Comparison of ENCODE assay signal across 9 cellular contexts in the genomic region with DNA sequence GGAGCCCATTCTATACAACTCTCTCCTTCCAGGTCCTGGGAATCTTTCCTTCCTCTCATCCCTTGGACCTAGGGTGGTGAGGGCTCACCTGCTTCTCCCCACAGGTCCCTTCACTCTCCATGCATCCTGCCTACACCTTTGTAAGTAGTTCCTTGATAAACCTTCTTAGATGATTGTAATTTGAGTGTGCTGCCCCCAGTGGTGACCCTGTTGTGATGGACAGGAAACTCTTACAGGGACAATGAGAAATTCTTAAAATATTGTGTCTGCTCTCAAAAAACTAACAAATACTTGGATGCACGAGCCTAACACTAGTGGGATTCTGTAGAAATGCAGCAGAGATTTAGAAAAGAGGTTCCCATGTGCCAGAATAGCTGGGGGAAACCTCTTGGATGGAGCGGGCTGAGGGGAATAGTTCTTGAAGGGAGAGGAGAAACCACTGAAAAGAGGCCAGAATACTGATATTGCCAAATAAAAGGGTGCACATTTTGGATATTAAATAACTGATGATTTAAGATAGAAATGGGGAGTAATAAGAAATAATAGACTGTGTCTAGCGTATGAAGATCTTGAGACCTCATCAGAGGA. TPM values are rescaled to one million over a fixed set of nuclear protein-coding genes. Genes with fewer than 3 reads are reported as not detected.
A peak's percentile ranks its signal among the peaks of the same experiment; 100 is the strongest.
DNase-seq lines count a peak whose midpoint lies in the region; ATAC-seq and TF ChIP-seq lines count a peak whose summit lies in the region.
"Had no signal": no experiment of that assay in that cellular context is flagged by ENCODE, and none has a peak within 500 bp of the region (broad histone marks: within the 10 kb centered on the region; RNA-seq: fewer than 3 reads in every experiment).

No MANE protein-coding gene starts in this region.

- no peak overlapping the region for H3K4me3 Mint-ChIP-seq in activated CD8-positive, alpha-beta T cell treated with anti-CD3 and anti-CD28 coated beads for 36 hours
- H3K4me3 Mint-ChIP-seq in memory B cell, result no peak overlapping the region
- no peak overlapping the region for H3K4me3 Mint-ChIP-seq in activated T-helper 2 cell treated with anti-CD3 and anti-CD28 coated beads, Interferon-gamma antibody, Interleukin-2, Interleukin-4, amounts not matched to agents 10 μg/mL and 5 μg/mL and 100 μg/mL, durations not matched to agents 14 hours and 24 hours and 36 hours (ENCODE audit: low read depth)
- H3K4me3 Mint-ChIP-seq: stimulated activated naive CD8-positive, alpha-beta T cell treated with anti-CD3 and anti-CD28 coated beads, Interleukin-15, Interleukin-2, amounts not matched to agents 100 ng/mL and 50 ng/mL, for 24 hours had no signal

- DNase-seq in activated CD8-positive, alpha-beta T cell treated with anti-CD3 and anti-CD28 coated beads for 36 hours, result peak; percentile 71
- DNase-seq in memory B cell (ENCODE audit: low spot score in 2 of 2) (no peak), COLO829 (ENCODE audit: low spot score) (no peak)
- DNase-seq in activated T-helper 2 cell treated with anti-CD3 and anti-CD28 coated beads, Interferon-gamma antibody, Interleukin-2, Interleukin-4, amounts not matched to agents 10 μg/mL and 5 μg/mL and 100 μg/mL, durations not matched to agents 14 hours and 24 hours and 36 hours (ENCODE audit: low spot score), result no peak

- no peak overlapping the region for H3K27ac Mint-ChIP-seq in activated CD8-positive, alpha-beta T cell treated with anti-CD3 and anti-CD28 coated beads for 36 hours
- no peak overlapping the region for H3K27ac Mint-ChIP-seq in memory B cell
- H3K27ac Mint-ChIP-seq in activated T-helper 2 cell treated with anti-CD3 and anti-CD28 coated beads, Interferon-gamma antibody, Interleukin-2, Interleukin-4, amounts not matched to agents 10 μg/mL and 5 μg/mL and 100 μg/mL, durations not matched to agents 14 hours and 24 hours and 36 hours, result no peak overlapping the region
- H3K27ac Mint-ChIP-seq: stimulated activated naive CD8-positive, alpha-beta T cell treated with anti-CD3 and anti-CD28 coated beads, Interleukin-15, Interleukin-2, amounts not matched to agents 100 ng/mL and 50 ng/mL, for 24 hours had no signal

- CTCF ChIA-PET in activated CD8-positive, alpha-beta T cell treated with anti-CD3 and anti-CD28 coated beads for 36 hours (lab: Charles Lee), result interaction anchor here (0.6 to 4.1 kb wide), 12 partner anchors 9 to 1729 kb away, joined by 3 to 21 read pairs (median 5); no protein-coding TSS in a partner anchor

- H3K27me3 Mint-ChIP-seq in activated CD8-positive, alpha-beta T cell treated with anti-CD3 and anti-CD28 coated beads for 36 hours, result no peaks in the 10 kb centered on the region
- H3K27me3 Mint-ChIP-seq in memory B cell, result no peaks in the 10 kb centered on the region
- peaks cover 3% of the 10 kb centered on the region for H3K27me3 Mint-ChIP-seq in activated T-helper 2 cell treated with anti-CD3 and anti-CD28 coated beads, Interferon-gamma antibody, Interleukin-2, Interleukin-4, amounts not matched to agents 10 μg/mL and 5 μg/mL and 100 μg/mL, durations not matched to agents 14 hours and 24 hours and 36 hours (ENCODE audit: low read depth)
- H3K27me3 Mint-ChIP-seq: stimulated activated naive CD8-positive, alpha-beta T cell treated with anti-CD3 and anti-CD28 coated beads, Interleukin-15, Interleukin-2, amounts not matched to agents 100 ng/mL and 50 ng/mL, for 24 hours had no signal

- H3K4me1 Mint-ChIP-seq in activated CD8-positive, alpha-beta T cell treated with anti-CD3 and anti-CD28 coated beads for 36 hours (ENCODE audit: low read depth), result peaks cover 3% of the 10 kb centered on the region
- peaks cover 6% of the 10 kb centered on the region for H3K4me1 Mint-ChIP-seq in memory B cell
- peaks cover 3% of the 10 kb centered on the region for H3K4me1 Mint-ChIP-seq in activated T-helper 2 cell treated with anti-CD3 and anti-CD28 coated beads, Interferon-gamma antibody, Interleukin-2, Interleukin-4, amounts not matched to agents 10 μg/mL and 5 μg/mL and 100 μg/mL, durations not matched to agents 14 hours and 24 hours and 36 hours (ENCODE audit: low read depth)

- ATAC-seq in HG03442 (IDR thresholded peaks at IDR 0.05; ENCODE audit: unreplicated experiment), result peak; percentile 47
- ATAC-seq in activated CD8-positive, alpha-beta T cell treated with anti-CD3 and anti-CD28 coated beads for 36 hours, result peak; percentile 58
- peak; percentile 59 for ATAC-seq in memory B cell (ENCODE audit: low read depth)
- no peak for ATAC-seq in GM18502 (IDR thresholded peaks at IDR 0.05; ENCODE audit: poor library complexity, unreplicated experiment)
- ATAC-seq in GM21619 (IDR thresholded peaks at IDR 0.05; ENCODE audit: unreplicated experiment), result no peak

- peak; percentile 65 for TF ChIP-seq CTCF in GM12873 (IDR thresholded peaks at IDR 0.05; ENCODE audit: insufficient read depth, low read depth, low read length, missing control alignments)
- TF ChIP-seq CTCF in activated CD8-positive, alpha-beta T cell treated with anti-CD3 and anti-CD28 coated beads for 36 hours (IDR thresholded peaks at IDR 0.05), result peak; percentile 66

- POLR2A ChIA-PET in activated CD8-positive, alpha-beta T cell treated with anti-CD3 and anti-CD28 coated beads for 36 hours (lab: Charles Lee), result interaction anchor here (0.6 to 1.2 kb wide), 2 partner anchors 39 to 82 kb away, joined by 3 read pairs; no protein-coding TSS in a partner anchor

- peaks cover 15% of the 10 kb centered on the region for H3K36me3 Mint-ChIP-seq in activated CD8-positive, alpha-beta T cell treated with anti-CD3 and anti-CD28 coated beads for 36 hours (ENCODE audit: low read depth)
- H3K36me3 Mint-ChIP-seq in memory B cell, result peaks cover 4% of the 10 kb centered on the region
- H3K36me3 Mint-ChIP-seq in activated T-helper 2 cell treated with anti-CD3 and anti-CD28 coated beads, Interferon-gamma antibody, Interleukin-2, Interleukin-4, amounts not matched to agents 10 μg/mL and 5 μg/mL and 100 μg/mL, durations not matched to agents 14 hours and 24 hours and 36 hours (ENCODE audit: low read depth), result peaks cover 20% of the 10 kb centered on the region

- no peaks in the 10 kb centered on the region for H3K9me3 Mint-ChIP-seq in activated CD8-positive, alpha-beta T cell treated with anti-CD3 and anti-CD28 coated beads for 36 hours
- H3K9me3 Mint-ChIP-seq in memory B cell, result no peaks in the 10 kb centered on the region
- H3K9me3 Mint-ChIP-seq in activated T-helper 2 cell treated with anti-CD3 and anti-CD28 coated beads, Interferon-gamma antibody, Interleukin-2, Interleukin-4, amounts not matched to agents 10 μg/mL and 5 μg/mL and 100 μg/mL, durations not matched to agents 14 hours and 24 hours and 36 hours, result no peaks in the 10 kb centered on the region
- H3K9me3 Mint-ChIP-seq: stimulated activated naive CD8-positive, alpha-beta T cell treated with anti-CD3 and anti-CD28 coated beads, Interleukin-15, Interleukin-2, amounts not matched to agents 100 ng/mL and 50 ng/mL, for 24 hours had no signal

- intact Hi-C loops in activated CD8-positive, alpha-beta T cell treated with anti-CD3 and anti-CD28 coated beads for 36 hours (cut with micrococcal nuclease), result loop anchor here (5.0 kb wide), 1 partner anchor 82 kb away; no protein-coding TSS in a partner anchor
- intact Hi-C loops in activated T-helper 2 cell treated with anti-CD3 and anti-CD28 coated beads, Interferon-gamma antibody, Interleukin-2, Interleukin-4, amounts not matched to agents 10 μg/mL and 5 μg/mL and 100 μg/mL, durations not matched to agents 14 hours and 24 hours and 36 hours (cut with micrococcal nuclease), result no loop called here

RNA-seq across cellular contexts. Expression of gene PAXIP1, which starts 6.7 kb away (rescaled TPM):
- 10 to 100 TPM; 20.5 to 23.9 TPM for total RNA-seq in activated CD8-positive, alpha-beta T cell treated with anti-CD3 and anti-CD28 coated beads for 36 hours
- total RNA-seq in activated T-helper 2 cell treated with anti-CD3 and anti-CD28 coated beads, Interferon-gamma antibody, Interleukin-2, Interleukin-4, amounts not matched to agents 10 μg/mL and 5 μg/mL and 100 μg/mL, durations not matched to agents 14 hours and 24 hours and 36 hours, result 33.6 and 34.3 TPM in 2 replicates

Comparison
In these comparisons a context has a peak if more than half of its experiments do, and no peak if none do; other contexts are left out.
1. ATAC-seq: peak in HG03442 (single experiment), activated CD8-positive, alpha-beta T cell treated with anti-CD3 and anti-CD28 coated beads for 36 hours (single experiment) and memory B cell (single experiment); none in GM18502 (single experiment) and GM21619 (single experiment).